In the genomic region with DNA sequence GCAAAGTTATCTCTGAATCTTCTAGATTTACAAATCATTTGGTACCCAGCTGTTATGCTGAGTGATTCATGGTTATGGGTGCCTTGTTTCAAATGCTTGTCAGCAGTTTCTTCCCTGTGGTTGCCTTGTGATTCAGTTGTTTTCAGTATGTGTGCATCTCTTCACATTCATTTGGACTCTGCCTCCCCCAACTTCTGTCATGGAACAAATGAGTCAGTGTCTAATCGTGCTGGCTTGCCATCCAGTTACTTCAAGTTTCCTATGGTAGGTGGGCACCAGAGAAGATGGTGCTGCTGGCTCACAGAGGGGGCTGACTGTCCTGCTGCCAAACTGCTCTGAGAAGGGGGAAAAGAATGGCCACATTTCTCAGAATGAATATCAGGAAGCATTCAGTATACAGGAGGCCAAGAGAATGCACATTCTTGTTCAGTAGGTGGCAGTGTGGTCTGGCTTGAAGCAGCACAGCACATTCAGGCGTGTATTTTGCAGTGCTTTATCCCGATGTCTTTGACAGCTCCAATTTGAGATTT, we compare ENCODE assay signal across 9 cellular contexts.
A peak's percentile ranks its signal among the peaks of the same experiment; 100 is the strongest.
DNase-seq lines count a peak whose midpoint lies in the region; FAIRE-seq and TF ChIP-seq lines count a peak whose summit lies in the region.
"Had no signal": no experiment of that assay in that cellular context is flagged by ENCODE, and none has a peak within 500 bp of the region (broad histone marks: within the 10 kb centered on the region; RNA-seq: fewer than 3 reads in every experiment).

No MANE protein-coding gene starts in this region.

- FAIRE-seq in H54 (lab: Jason Lieb, UNC): peak; percentile 91

- H3K4me3 ChIP-seq in skeletal muscle satellite cell (ENCODE audit: low read length): no peak overlapping the region

- no peaks in the 10 kb centered on the region for H3K36me3 ChIP-seq in skeletal muscle satellite cell (ENCODE audit: insufficient read depth, low read length)

- peaks cover 15% of the 10 kb centered on the region for H3K4me1 ChIP-seq in skeletal muscle satellite cell (ENCODE audit: control insufficient read depth, insufficient read depth, low read length)
- H3K4me1 ChIP-seq: Caco-2 had no signal

- TF ChIP-seq POLR2A in H54 (IDR thresholded peaks at IDR 0.05; ENCODE audit: low read depth, low read length): no peak

- H3K9me3 ChIP-seq in skeletal muscle satellite cell (replicated peaks; ENCODE audit: low read length): no peaks in the 10 kb centered on the region
- H3K9me3 ChIP-seq: Caco-2 had no signal

- H3K9ac ChIP-seq in skeletal muscle satellite cell (ENCODE audit: low read depth, low read length): no peak overlapping the region

- DNase-seq in activated CD4-positive, CD25-positive, alpha-beta regulatory T cell treated with anti-CD3 and anti-CD28 coated beads, Interleukin-2, amount 50 U/mL, for 16 hours (ENCODE audit: low read depth, low spot score): peak; percentile 6
- no peak for DNase-seq in activated CD4-positive, CD25-positive, alpha-beta regulatory T cell treated with anti-CD3 and anti-CD28 coated beads, Interleukin-2, amount 50 U/mL, for 72 hours
- peak; percentile 23 for DNase-seq in H54 (ENCODE audit: insufficient read length, low spot score)
- DNase-seq in LHCN-M2 (ENCODE audit: low read depth): peak; percentile 0
- DNase-seq in activated CD4-positive, alpha-beta T cell treated with anti-CD3 and anti-CD28 coated beads for 48 hours: peak; percentile 75
- peak; percentile 19 for DNase-seq in fibroblast of peridontal ligament (ENCODE audit: extremely low read depth)
- DNase-seq in cerebellar nuclear complex (lab: John Stamatoyannopoulos, UW): no peak

- no peaks in the 10 kb centered on the region for H3K27me3 ChIP-seq in skeletal muscle satellite cell (ENCODE audit: control insufficient read depth, insufficient read depth, low read length)

- peak overlapping the region; percentile 42 for H3K4me2 ChIP-seq in skeletal muscle satellite cell (ENCODE audit: low read length)

Comparison
In these comparisons a context has a peak if more than half of its experiments do, and no peak if none do; other contexts are left out.
1. DNase-seq: peak in activated CD4-positive, CD25-positive, alpha-beta regulatory T cell treated with anti-CD3 and anti-CD28 coated beads, Interleukin-2, amount 50 U/mL, for 16 hours (single experiment), H54 (single experiment), LHCN-M2 (single experiment), activated CD4-positive, alpha-beta T cell treated with anti-CD3 and anti-CD28 coated beads for 48 hours (single experiment) and fibroblast of peridontal ligament (single experiment); none in activated CD4-positive, CD25-positive, alpha-beta regulatory T cell treated with anti-CD3 and anti-CD28 coated beads, Interleukin-2, amount 50 U/mL, for 72 hours (single experiment) and cerebellar nuclear complex (0 of 2).